Comparison of ENCODE assay signal across 13 cellular contexts in the genomic region with DNA sequence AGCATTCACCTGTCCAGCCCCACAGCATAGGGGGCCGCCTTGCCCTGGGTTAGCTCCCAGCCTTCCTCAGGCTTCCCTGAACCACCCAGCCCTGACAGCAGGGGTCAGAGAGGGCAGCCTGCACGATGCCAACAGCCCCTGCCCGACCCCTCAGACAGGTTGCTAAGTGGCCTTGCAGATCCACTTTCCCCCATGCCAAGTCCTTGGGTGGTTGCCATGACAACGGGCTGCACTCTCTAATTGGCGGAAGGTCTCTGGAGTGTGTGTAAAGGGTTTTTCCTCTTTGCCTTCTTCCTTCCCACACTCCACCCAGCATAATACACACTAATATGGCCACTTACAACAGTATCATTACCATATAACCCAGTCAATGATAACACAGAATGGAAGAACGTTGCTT.
A peak's percentile ranks its signal among the peaks of the same experiment; 100 is the strongest.
DNase-seq lines count a peak whose midpoint lies in the region; ATAC-seq lines count a peak whose summit lies in the region.
"Had no signal": no experiment of that assay in that cellular context is flagged by ENCODE, and none has a peak within 500 bp of the region (broad histone marks: within the 10 kb centered on the region; RNA-seq: fewer than 3 reads in every experiment).

No MANE protein-coding gene starts in this region.

- peaks cover 31% of the 10 kb centered on the region for H4K20me1 ChIP-seq in BLaER1

- H3K36me3 ChIP-seq in BLaER1, result no peaks in the 10 kb centered on the region

- no peaks in the 10 kb centered on the region for H3K9me3 ChIP-seq in BLaER1

- H3K27me3 ChIP-seq in BLaER1, result 0 out of 2 replicates have a peak, but pooled peaks cover 8% of the 10 kb centered on the region

- peaks cover 98% of the 10 kb centered on the region for H3K4me1 ChIP-seq in BLaER1

- DNase-seq in NCI-H1092 treated with DMSO at 0.1 percent for 48 hours (lab: John Stamatoyannopoulos, UW) (peak; percentile 98), NCI-H345 (lab: John Stamatoyannopoulos, UW) (peak; percentile 69), ecto neural progenitor cell (ENCODE audit: low spot score) (peak; percentile 63), DMS114 treated with DMSO at 0.1 percent for 48 hours (lab: John Stamatoyannopoulos, UW; ENCODE audit: unreplicated experiment) (no peak)
- DNase-seq in stimulated activated naive CD4-positive, alpha-beta T cell treated with Interleukin-2 at 50 U/mL for 16 hours (lab: John Stamatoyannopoulos, UW), result no peak
- DNase-seq: activated CD4-positive, alpha-beta T cell treated with anti-CD3 and anti-CD28 coated beads, Interleukin-2, amount 50 U/mL, for 4 hours; activated naive CD4-positive, alpha-beta T cell treated with anti-CD3 and anti-CD28 coated beads, Interleukin-2, amount 10 ng/mL, durations not matched to agents 7 days and 5 days; GF-D8; midbrain; PC-3 had no signal

- ATAC-seq in GM19455 (IDR thresholded peaks at IDR 0.05; ENCODE audit: unreplicated experiment), result no peak
- no peak for ATAC-seq in HG02840 (IDR thresholded peaks at IDR 0.05; ENCODE audit: low FRiP score, unreplicated experiment)
- ATAC-seq: PC-3 had no signal

- H3K27ac ChIP-seq in BLaER1, result no peak overlapping the region

- no peak overlapping the region for H3K9ac ChIP-seq in BLaER1

- no peak overlapping the region for H3K4me3 ChIP-seq in BLaER1

- peak overlapping the region; percentile 96 for H3K4me2 ChIP-seq in BLaER1

Comparison
In these comparisons a context has a peak if more than half of its experiments do, and no peak if none do; other contexts are left out.
1. DNase-seq: peak in NCI-H1092 treated with DMSO at 0.1 percent for 48 hours (single experiment), NCI-H345 (single experiment) and ecto neural progenitor cell (single experiment); none in DMS114 treated with DMSO at 0.1 percent for 48 hours (single experiment) and stimulated activated naive CD4-positive, alpha-beta T cell treated with Interleukin-2 at 50 U/mL for 16 hours (single experiment).